In the genomic region with DNA sequence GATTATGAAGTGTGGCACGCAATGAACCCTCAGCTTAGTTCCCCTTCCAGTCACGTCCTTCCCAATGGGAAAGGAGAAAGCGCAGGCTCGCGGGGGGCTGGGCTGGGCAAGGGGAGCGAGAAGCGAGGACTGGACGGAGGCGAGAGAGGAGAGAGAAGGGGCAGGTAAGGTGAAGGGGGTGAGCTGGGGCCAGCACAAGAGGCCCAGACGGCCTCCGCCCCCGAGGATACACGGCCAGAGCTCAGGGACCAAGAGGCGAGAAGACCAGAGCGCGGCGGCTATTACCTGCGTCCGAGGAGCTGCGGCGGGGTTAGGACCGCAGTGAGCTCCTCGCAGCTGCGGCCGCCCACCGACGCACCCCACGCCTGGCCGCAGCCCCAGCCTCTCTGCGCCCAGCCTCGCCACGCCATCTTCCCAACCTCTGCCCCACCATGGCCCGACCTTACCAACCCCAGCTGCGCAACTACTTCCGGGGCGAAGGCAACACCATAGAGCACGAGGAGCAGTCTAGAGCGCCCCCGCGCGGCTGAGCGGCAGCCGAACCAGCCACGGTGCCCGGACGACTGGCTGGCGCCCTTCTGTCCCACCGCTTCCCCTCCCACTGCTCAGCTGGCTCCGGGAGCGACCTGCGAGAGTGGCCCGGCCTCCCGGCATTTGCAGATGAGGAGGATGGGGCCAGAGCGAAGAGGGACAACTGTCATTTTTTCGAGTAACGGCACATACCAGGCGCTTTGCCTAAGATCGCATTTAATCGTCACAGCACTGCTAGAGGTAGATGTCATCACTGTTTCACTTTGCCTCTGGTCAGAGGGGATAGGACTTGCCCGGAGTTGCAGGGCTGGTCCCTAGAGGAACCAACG, we compare ENCODE assay signal across 8 cellular contexts. TPM values are rescaled to one million over a fixed set of nuclear protein-coding genes. Genes with fewer than 3 reads are reported as not detected.
A peak's percentile ranks its signal among the peaks of the same experiment; 100 is the strongest.
DNase-seq lines count a peak whose midpoint lies in the region; TF ChIP-seq lines count a peak whose summit lies in the region.

A gene with protein sequence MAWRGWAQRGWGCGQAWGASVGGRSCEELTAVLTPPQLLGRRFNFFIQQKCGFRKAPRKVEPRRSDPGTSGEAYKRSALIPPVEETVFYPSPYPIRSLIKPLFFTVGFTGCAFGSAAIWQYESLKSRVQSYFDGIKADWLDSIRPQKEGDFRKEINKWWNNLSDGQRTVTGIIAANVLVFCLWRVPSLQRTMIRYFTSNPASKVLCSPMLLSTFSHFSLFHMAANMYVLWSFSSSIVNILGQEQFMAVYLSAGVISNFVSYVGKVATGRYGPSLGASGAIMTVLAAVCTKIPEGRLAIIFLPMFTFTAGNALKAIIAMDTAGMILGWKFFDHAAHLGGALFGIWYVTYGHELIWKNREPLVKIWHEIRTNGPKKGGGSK (minus strand): TSS at position 444 of the 860 bp plus-strand sequence. CDS start 34 bp downstream, at position 410.

- peaks cover 9% of the 10 kb centered on the region for H3K36me3 Mint-ChIP-seq in HFFc6 (ENCODE audit: low read depth)
- no peaks in the 10 kb centered on the region for H3K36me3 Mint-ChIP-seq in activated naive CD4-positive, alpha-beta T cell treated with anti-CD3 and anti-CD28 coated beads, Interleukin-2, amount 10 ng/mL, durations not matched to agents 7 days and 5 days

- no peaks in the 10 kb centered on the region for H3K9me3 Mint-ChIP-seq in HFFc6
- H3K9me3 Mint-ChIP-seq in activated naive CD4-positive, alpha-beta T cell treated with anti-CD3 and anti-CD28 coated beads, Interleukin-2, amount 10 ng/mL, durations not matched to agents 7 days and 5 days = no peaks in the 10 kb centered on the region

- peak within 1 kb of the TSS; percentile 96 for H3K4me3 Mint-ChIP-seq in HFFc6
- H3K4me3 Mint-ChIP-seq in activated naive CD4-positive, alpha-beta T cell treated with anti-CD3 and anti-CD28 coated beads, Interleukin-2, amount 10 ng/mL, durations not matched to agents 7 days and 5 days = peak within 1 kb of the TSS; percentile 86

- no peak within 1 kb of the TSS for H3K27ac ChIP-seq in temporal lobe (ENCODE audit: low read depth, low read length)

- peak; percentile 97 for TF ChIP-seq CTCF in GM10248 (IDR thresholded peaks at IDR 0.05; ENCODE audit: control extremely low read depth, extremely low read depth, low read depth, missing control alignments)
- TF ChIP-seq CTCF in HFFc6 (IDR thresholded peaks at IDR 0.05) = peak; percentile 99

- POLR2A ChIA-PET in GM10248 (lab: Yijun Ruan, JAX) = interaction anchor here (0.5 kb wide), 1 partner anchor 87 kb away, joined by 3 read pairs; no protein-coding TSS in a partner anchor

- DNase-seq in GM10248 (ENCODE audit: extremely low spot score) = peak; percentile 94
- DNase-seq in HFFc6 = peak; percentile 87
- peak; percentile 96 for DNase-seq in NAMALWA (ENCODE audit: low spot score)
- DNase-seq in SK-N-DZ (ENCODE audit: low spot score) = peak; percentile 95
- peak; percentile 98 for DNase-seq in activated naive CD4-positive, alpha-beta T cell treated with anti-CD3 and anti-CD28 coated beads, Interleukin-2, amount 10 ng/mL, durations not matched to agents 7 days and 5 days
- DNase-seq in globus pallidus (ENCODE audit: low spot score) = peak; percentile 93
- peak; percentile 90 for DNase-seq in occipital lobe (lab: John Stamatoyannopoulos, UW)

- peaks cover 32% of the 10 kb centered on the region for H3K4me1 Mint-ChIP-seq in HFFc6 (ENCODE audit: low read depth)
- peaks cover 32% of the 10 kb centered on the region for H3K4me1 Mint-ChIP-seq in activated naive CD4-positive, alpha-beta T cell treated with anti-CD3 and anti-CD28 coated beads, Interleukin-2, amount 10 ng/mL, durations not matched to agents 7 days and 5 days

- CTCF ChIA-PET in GM10248 (lab: Yijun Ruan, JAX) = interaction anchor here (0.6 to 3.5 kb wide), 48 partner anchors 10 to 762 kb away, joined by 3 to 55 read pairs (median 4); a partner anchor contains a TSS
- CTCF ChIA-PET in activated naive CD4-positive, alpha-beta T cell treated with anti-CD3 and anti-CD28 coated beads, Interleukin-2, amount 10 ng/mL, durations not matched to agents 7 days and 5 days (lab: Charles Lee) = interaction anchor here (0.6 to 2.2 kb wide), 16 partner anchors 10 to 416 kb away, joined by 3 to 12 read pairs (median 4); a partner anchor contains a TSS

- H3K27ac Mint-ChIP-seq in HFFc6 = peak within 1 kb of the TSS; percentile 80
- peak within 1 kb of the TSS; percentile 87 for H3K27ac Mint-ChIP-seq in activated naive CD4-positive, alpha-beta T cell treated with anti-CD3 and anti-CD28 coated beads, Interleukin-2, amount 10 ng/mL, durations not matched to agents 7 days and 5 days

- H3K27me3 Mint-ChIP-seq in HFFc6 (ENCODE audit: insufficient read depth) = peaks cover 9% of the 10 kb centered on the region
- peaks cover 14% of the 10 kb centered on the region for H3K27me3 Mint-ChIP-seq in activated naive CD4-positive, alpha-beta T cell treated with anti-CD3 and anti-CD28 coated beads, Interleukin-2, amount 10 ng/mL, durations not matched to agents 7 days and 5 days

RNA-seq across cellular contexts. Expression of the gene that starts here (rescaled TPM):
- 10 to 100 TPM; 64.7 to 82.5 (median 81.4) TPM for total RNA-seq in HFFc6 (2021; fragmentation: NEBNext Ultra II Directional; extraction: Animal tissue kit (Norgen Biotek cat#: 25700))
- polyA plus RNA-seq in SK-N-DZ (2014; cell fraction: cytosol; rRNA removed) = 72.2 and 87.9 TPM in 2 replicates
- polyA plus RNA-seq in SK-N-DZ (2014; cell fraction: nucleus; rRNA removed) = 52.3 and 55.5 TPM in 2 replicates
- total RNA-seq in occipital lobe (26.8 TPM), temporal lobe (17.7 TPM)
